In the genomic region with DNA sequence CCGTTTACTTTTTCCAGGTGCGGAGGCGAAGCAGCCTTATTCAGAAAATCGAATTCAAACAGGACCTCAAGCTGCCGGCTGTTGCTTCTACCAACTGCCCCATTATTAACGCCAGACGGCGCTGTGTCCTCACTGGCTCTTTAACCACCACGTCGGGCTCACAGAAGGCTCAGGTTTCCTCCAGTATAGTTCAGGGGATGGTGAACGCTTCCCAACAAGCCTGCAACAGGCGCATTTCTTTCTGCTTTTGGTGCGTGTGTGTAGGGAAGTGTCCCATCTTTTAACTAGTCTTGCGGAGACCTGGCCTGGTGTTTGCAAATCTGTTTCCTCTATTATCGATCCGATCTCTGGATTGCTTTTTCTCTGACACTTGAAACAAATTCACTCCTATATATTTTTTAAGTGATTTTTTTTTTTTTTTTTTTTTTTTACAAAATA, we compare ENCODE assay signal across 1 cellular context.
TF ChIP-seq lines count a peak whose summit lies in the region.

No MANE protein-coding gene starts in this region.

TF ChIP-seq in HepG2, 621 proteins besides CTCF, POLR2A, EP300 and RAD21 (continued from another document and continues in another):
- TF ChIP-seq ZNF276 (CRISPR knock-in tag; IDR thresholded peaks at IDR 0.05; ENCODE audit: low read depth) (no peak), ZNF282 (IDR thresholded peaks at IDR 0.05; ENCODE audit: partially characterized antibody) (no peak), BRD4 (CRISPR knock-in tag; IDR thresholded peaks at IDR 0.05) (no peak), ATF3 (CRISPR knock-in tag; IDR thresholded peaks at IDR 0.05) (no peak), CBX5 (CRISPR knock-in tag; IDR thresholded peaks at IDR 0.05; ENCODE audit: borderline replicate concordance) (no peak), RFX3 (CRISPR knock-in tag; IDR thresholded peaks at IDR 0.05) (no peak), TEAD3 (CRISPR knock-in tag; optimal IDR thresholded peaks at IDR 0.05; ENCODE audit: borderline replicate concordance) (peak; percentile 63), ZNF496 (CRISPR knock-in tag; IDR thresholded peaks at IDR 0.05; ENCODE audit: insufficient replicate concordance) (no peak), ZNF451 (CRISPR knock-in tag; IDR thresholded peaks at IDR 0.05) (no peak), EEA1 (CRISPR knock-in tag; IDR thresholded peaks at IDR 0.05; ENCODE audit: borderline replicate concordance) (no peak), RXRA (CRISPR knock-in tag; IDR thresholded peaks at IDR 0.05) (no peak), TMF1 (CRISPR knock-in tag; IDR thresholded peaks at IDR 0.05; ENCODE audit: low read depth) (no peak), FOXK1 (CRISPR knock-in tag; IDR thresholded peaks at IDR 0.05; ENCODE audit: borderline replicate concordance, low read depth) (no peak), ZNF343 (CRISPR knock-in tag; IDR thresholded peaks at IDR 0.05) (no peak), ZNF530 (CRISPR knock-in tag; IDR thresholded peaks at IDR 0.05; ENCODE audit: low read depth) (no peak), SP4 (CRISPR knock-in tag; IDR thresholded peaks at IDR 0.05) (no peak), ZMYM2 (CRISPR knock-in tag; IDR thresholded peaks at IDR 0.05) (no peak), ZNF256 (CRISPR knock-in tag; conservative IDR thresholded peaks at IDR 0.05) (no peak), HNRNPUL1 (IDR thresholded peaks at IDR 0.05; ENCODE audit: low read depth, low read length) (no peak), SP5 (CRISPR knock-in tag; IDR thresholded peaks at IDR 0.05; ENCODE audit: borderline replicate concordance, low read depth) (no peak), GABPB1 (CRISPR knock-in tag; IDR thresholded peaks at IDR 0.05) (no peak), NFATC3 (CRISPR knock-in tag; IDR thresholded peaks at IDR 0.05) (no peak), ZNF737 (CRISPR knock-in tag; IDR thresholded peaks at IDR 0.05; ENCODE audit: borderline replicate concordance) (no peak), HNRNPK (IDR thresholded peaks at IDR 0.05; ENCODE audit: low read depth, low read length, poor library complexity, severe bottlenecking) (no peak), MEIS2 (CRISPR knock-in tag; IDR thresholded peaks at IDR 0.05) (0 out of 2 replicates have a peak, but pooled peaks have one; percentile 42), NFKB2 (CRISPR knock-in tag; IDR thresholded peaks at IDR 0.05; ENCODE audit: borderline replicate concordance) (no peak), ZNF318 (CRISPR knock-in tag; IDR thresholded peaks at IDR 0.05) (no peak), U2AF2 (IDR thresholded peaks at IDR 0.05; ENCODE audit: low read depth, low read length) (no peak), ZNF546 (CRISPR knock-in tag; conservative IDR thresholded peaks at IDR 0.05) (no peak), NR3C1 (CRISPR knock-in tag; IDR thresholded peaks at IDR 0.05) (no peak), CHD4 (IDR thresholded peaks at IDR 0.05; ENCODE audit: borderline replicate concordance, low read length) (no peak), ZBED4 (CRISPR knock-in tag; IDR thresholded peaks at IDR 0.05; ENCODE audit: borderline replicate concordance) (no peak), ZNF331 (CRISPR knock-in tag; IDR thresholded peaks at IDR 0.05) (no peak), ZNF619 (CRISPR knock-in tag; IDR thresholded peaks at IDR 0.05) (no peak), ZNF598 (CRISPR knock-in tag; IDR thresholded peaks at IDR 0.05; ENCODE audit: borderline replicate concordance) (no peak), FOXA3 (CRISPR knock-in tag; IDR thresholded peaks at IDR 0.05) (0 out of 2 replicates have a peak, but pooled peaks have one; percentile 23), SMC3 (IDR thresholded peaks at IDR 0.05; ENCODE audit: low read length) (peak; percentile 84), ZBTB8A (CRISPR knock-in tag; IDR thresholded peaks at IDR 0.05; ENCODE audit: borderline replicate concordance, low read depth) (no peak), FOXP1 (IDR thresholded peaks at IDR 0.05) (no peak), FOXP1 (CRISPR knock-in tag; IDR thresholded peaks at IDR 0.05) (no peak), ZNF768 (CRISPR knock-in tag; IDR thresholded peaks at IDR 0.05) (no peak), ZNF337 (CRISPR knock-in tag; IDR thresholded peaks at IDR 0.05; ENCODE audit: borderline replicate concordance, low read depth) (no peak), ZNF761 (CRISPR knock-in tag; conservative IDR thresholded peaks at IDR 0.05) (no peak), TBP (CRISPR knock-in tag; IDR thresholded peaks at IDR 0.05) (no peak), NKX3-1 (CRISPR knock-in tag; IDR thresholded peaks at IDR 0.05) (no peak), ESRRA (CRISPR knock-in tag; IDR thresholded peaks at IDR 0.05; ENCODE audit: low read depth) (no peak), ZNF441 (CRISPR knock-in tag; IDR thresholded peaks at IDR 0.05; ENCODE audit: borderline replicate concordance) (0 out of 2 replicates have a peak, but pooled peaks have one; percentile 24), GABPA (IDR thresholded peaks at IDR 0.05; ENCODE audit: low read depth, low read length) (no peak), GABPA (CRISPR knock-in tag; IDR thresholded peaks at IDR 0.05; ENCODE audit: low read depth) (0 out of 2 replicates have a peak, but pooled peaks have one; percentile 13), NR2C2 (CRISPR knock-in tag; IDR thresholded peaks at IDR 0.05; ENCODE audit: borderline replicate concordance) (no peak), TEF (CRISPR knock-in tag; IDR thresholded peaks at IDR 0.05) (no peak), BHLHE40 (IDR thresholded peaks at IDR 0.05; ENCODE audit: low read length) (no peak)
- TF ChIP-seq, protein P1, sequence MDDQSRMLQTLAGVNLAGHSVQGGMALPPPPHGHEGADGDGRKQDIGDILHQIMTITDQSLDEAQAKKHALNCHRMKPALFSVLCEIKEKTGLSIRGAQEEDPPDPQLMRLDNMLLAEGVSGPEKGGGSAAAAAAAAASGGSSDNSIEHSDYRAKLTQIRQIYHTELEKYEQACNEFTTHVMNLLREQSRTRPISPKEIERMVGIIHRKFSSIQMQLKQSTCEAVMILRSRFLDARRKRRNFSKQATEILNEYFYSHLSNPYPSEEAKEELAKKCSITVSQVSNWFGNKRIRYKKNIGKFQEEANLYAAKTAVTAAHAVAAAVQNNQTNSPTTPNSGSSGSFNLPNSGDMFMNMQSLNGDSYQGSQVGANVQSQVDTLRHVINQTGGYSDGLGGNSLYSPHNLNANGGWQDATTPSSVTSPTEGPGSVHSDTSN (CRISPR knock-in tag; IDR thresholded peaks at IDR 0.05; ENCODE audit: borderline replicate concordance) = no peak
